In genomic region chrX:47918274-47918673, GRCh38 we compare ENCODE assay signal across 9 cellular contexts.
"Had no signal": no experiment of that assay in that cellular context is flagged by ENCODE, and none has a peak within 500 bp of the region (broad histone marks: within the 10 kb centered on the region; RNA-seq: fewer than 3 reads in every experiment).

No MANE protein-coding gene starts in this region.

- H3K4me2 ChIP-seq: KMS-11 had no signal

- H3K9ac ChIP-seq: GM23248, KMS-11 had no signal

- H3K27ac ChIP-seq: GM23248, KMS-11 had no signal

- H3K4me3 Mint-ChIP-seq: HFFc6 had no signal

- H3K4me3 ChIP-seq: GM23248, HAP-1 had no signal

- H3K4me1 ChIP-seq: HAP-1 had no signal

- FAIRE-seq: HTR-8/SVneo had no signal

- ATAC-seq: HCT116 had no signal

- DNase-seq: GM23248, GOT3, H7, HFFc6, KBM-7 had no signal

- H2AFZ ChIP-seq: GM23248 had no signal

- H3K27ac Mint-ChIP-seq: HFFc6 had no signal
